ENCODE assay signal across 15 cellular contexts in the genomic region with DNA sequence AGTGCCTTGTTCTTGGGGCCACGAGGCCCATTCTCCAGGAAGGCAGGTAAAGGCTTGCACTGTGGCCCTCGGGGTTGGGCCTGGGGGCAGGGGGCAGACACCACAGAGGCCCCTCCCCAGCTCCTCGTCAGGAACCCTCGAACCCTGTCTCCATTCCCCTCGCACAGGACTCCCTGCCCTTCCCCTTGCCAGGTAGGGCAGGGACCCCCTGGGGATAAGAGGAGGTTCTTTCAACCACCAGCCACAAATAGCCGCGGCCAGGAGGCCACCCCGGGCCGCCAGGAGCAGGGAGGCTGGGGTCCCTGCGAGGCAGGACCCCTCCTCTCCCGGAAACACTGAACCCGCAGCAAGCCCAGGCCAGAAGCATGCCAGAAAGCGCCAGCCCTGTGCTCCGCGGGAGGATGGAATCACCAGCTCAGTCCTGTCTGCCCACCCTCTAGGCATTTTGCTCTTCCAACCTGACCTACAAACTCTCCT. TPM values are rescaled to one million over a fixed set of nuclear protein-coding genes. Genes with fewer than 3 reads are reported as not detected.
DNase-seq lines count a peak whose midpoint lies in the region; TF ChIP-seq lines count a peak whose summit lies in the region.
"Had no signal": no experiment of that assay in that cellular context is flagged by ENCODE, and none has a peak within 500 bp of the region (broad histone marks: within the 10 kb centered on the region; RNA-seq: fewer than 3 reads in every experiment).

No MANE protein-coding gene starts in this region.

- H3K9me3 ChIP-seq in SK-N-SH (no peaks in the 10 kb centered on the region), esophagus muscularis mucosa (no peaks in the 10 kb centered on the region), thyroid gland (no peaks in the 10 kb centered on the region)
- H3K9me3 ChIP-seq: gastrocnemius medialis had no signal

- H3K4me1 Mint-ChIP-seq in activated naive CD4-positive, alpha-beta T cell treated with anti-CD3 and anti-CD28 coated beads for 36 hours (ENCODE audit: low read depth) = peaks cover 4% of the 10 kb centered on the region

- no peak for TF ChIP-seq RAD21 in SK-N-SH (IDR thresholded peaks at IDR 0.05; ENCODE audit: low read length)

- no peak overlapping the region for H2BK5ac ChIP-seq in mesendoderm (ENCODE audit: low read length)

- no peak overlapping the region for H3K9ac ChIP-seq in SK-N-SH
- peak overlapping the region; percentile 54 for H3K9ac ChIP-seq in mesendoderm (ENCODE audit: low read length)
- H3K9ac ChIP-seq: KMS-11 had no signal

- CTCF ChIA-PET in SK-N-SH (lab: Yijun Ruan, JAX) = interaction anchor here (0.6 to 4.7 kb wide), 8 partner anchors 9 to 206 kb away, joined by 3 to 20 read pairs (median 3); a partner anchor contains a TSS
- CTCF ChIA-PET in activated naive CD4-positive, alpha-beta T cell treated with anti-CD3 and anti-CD28 coated beads for 36 hours (lab: Charles Lee) = no interaction called here

- no peaks in the 10 kb centered on the region for H3K9me3 Mint-ChIP-seq in activated naive CD4-positive, alpha-beta T cell treated with anti-CD3 and anti-CD28 coated beads for 36 hours
- H3K9me3 Mint-ChIP-seq: activated naive CD4-positive, alpha-beta T cell treated with anti-CD3 and anti-CD28 coated beads, Interleukin-2, amount 50 U/mL, for 72 hours had no signal

- peaks cover 26% of the 10 kb centered on the region for H3K27me3 Mint-ChIP-seq in activated naive CD4-positive, alpha-beta T cell treated with anti-CD3 and anti-CD28 coated beads for 36 hours (ENCODE audit: low read depth)

- H3K79me2 ChIP-seq in SK-N-SH (ENCODE audit: insufficient read depth) (no peaks in the 10 kb centered on the region), mesendoderm (ENCODE audit: control insufficient read depth, insufficient read depth, low read length) (no peaks in the 10 kb centered on the region)

- TF ChIP-seq POLR2A in esophagus muscularis mucosa (IDR thresholded peaks at IDR 0.05; ENCODE audit: low read depth) = no peak
- no peak for TF ChIP-seq POLR2A in thyroid gland (IDR thresholded peaks at IDR 0.05)

- intact Hi-C loops in esophagus muscularis mucosa (cut with DNase I) = no loop called here
- intact Hi-C loops in thyroid gland (cut with DNase I) = loop anchor here (10.0 kb wide), 1 partner anchor 56 kb away; no protein-coding TSS in a partner anchor
- intact Hi-C loops in activated naive CD4-positive, alpha-beta T cell treated with anti-CD3 and anti-CD28 coated beads for 36 hours (cut with micrococcal nuclease) = loop anchor here (10.0 kb wide), 1 partner anchor 54 kb away; no protein-coding TSS in a partner anchor

- no peak overlapping the region for H4K5ac ChIP-seq in mesendoderm (ENCODE audit: low read length)

- H4K8ac ChIP-seq in mesendoderm (ENCODE audit: low read depth, low read length) = no peak overlapping the region

- 78% methylated on average over 12 of the region's 15 CpGs for WGBS in SK-N-SH (ENCODE audit: low lambda C conversion rate)
- WGBS in esophagus muscularis mucosa = 59% methylated on average over 7 of the region's 15 CpGs
- no CpG with 5 or more reads among the region's 15 CpGs for WGBS in mesendoderm (ENCODE audit: extremely low coverage, insufficient coverage, low lambda C conversion rate)
- WGBS in thyroid gland, 2 donors = 57% methylated on average over 15 of the region's 15 CpGs

- H3K36me3 ChIP-seq in SK-N-SH (replicated peaks in 1 of 2; ENCODE audit: control insufficient read depth in 1 of 2, insufficient read depth in 2 of 2, low read length in 1 of 2) (no peaks in the 10 kb centered on the region), esophagus muscularis mucosa (no peaks in the 10 kb centered on the region), mesendoderm (ENCODE audit: control insufficient read depth, insufficient read depth, low read length) (no peaks in the 10 kb centered on the region), thyroid gland (no peaks in the 10 kb centered on the region)

- no peaks in the 10 kb centered on the region for H3F3A ChIP-seq in SK-N-SH (replicated peaks; ENCODE audit: insufficient read depth)

- TF ChIP-seq EP300 in SK-N-SH (IDR thresholded peaks at IDR 0.05; ENCODE audit: borderline replicate concordance in 1 of 2, low read depth in 1 of 2, low read length in 1 of 2) (no peak), esophagus muscularis mucosa (IDR thresholded peaks at IDR 0.05) (no peak)

- no peak overlapping the region for H3K23ac ChIP-seq in mesendoderm (ENCODE audit: low read length)

- H2AK5ac ChIP-seq in mesendoderm (ENCODE audit: low read length) = no peak overlapping the region

- no peak overlapping the region for H3K18ac ChIP-seq in mesendoderm (ENCODE audit: low read length)

- no peak overlapping the region for H3K27ac Mint-ChIP-seq in activated naive CD4-positive, alpha-beta T cell treated with anti-CD3 and anti-CD28 coated beads for 36 hours
- H3K27ac Mint-ChIP-seq: activated naive CD4-positive, alpha-beta T cell treated with anti-CD3 and anti-CD28 coated beads, Interleukin-2, amount 50 U/mL, for 72 hours; CD4-positive, CD25-positive, alpha-beta regulatory T cell had no signal

- no peaks in the 10 kb centered on the region for H4K20me1 ChIP-seq in SK-N-SH (ENCODE audit: insufficient read depth)

- H2AFZ ChIP-seq in SK-N-SH (ENCODE audit: low read depth) = no peak overlapping the region

- H3K4me3 ChIP-seq in SK-N-SH (ENCODE audit: low read depth in 2 of 2, low read length in 1 of 2) (no peak overlapping the region), esophagus muscularis mucosa (peak overlapping the region; percentile 54 to 62 (median 56)), mesendoderm (ENCODE audit: low read length) (no peak overlapping the region), thyroid gland (replicated peaks in 1 of 3) (peak overlapping the region in 1 of 3 donors; percentile 43)

- H3K56ac ChIP-seq in mesendoderm (ENCODE audit: low read length) = peak overlapping the region; percentile 79

- no peak overlapping the region for H3K4me2 ChIP-seq in SK-N-SH
- peak overlapping the region; percentile 62 for H3K4me2 ChIP-seq in mesendoderm (ENCODE audit: low read length)
- H3K4me2 ChIP-seq: KMS-11 had no signal

- no peaks in the 10 kb centered on the region for H3K9me2 ChIP-seq in SK-N-SH

- H2BK15ac ChIP-seq in mesendoderm (replicated peaks; ENCODE audit: low read depth) = no peak overlapping the region

- H3K79me1 ChIP-seq in mesendoderm (ENCODE audit: low read length) = no peaks in the 10 kb centered on the region

- no peak overlapping the region for H3K27ac ChIP-seq in SK-N-SH (ENCODE audit: low read depth in 2 of 2, low read length in 1 of 2)
- no peak overlapping the region for H3K27ac ChIP-seq in esophagus muscularis mucosa (replicated peaks in 1 of 4)
- H3K27ac ChIP-seq in mesendoderm (ENCODE audit: low read depth, low read length) = no peak overlapping the region
- no peak overlapping the region for H3K27ac ChIP-seq in thyroid gland
- H3K27ac ChIP-seq: KMS-11 had no signal

- DNase-seq in SK-N-SH (peak; percentile 64), esophagus muscularis mucosa (ENCODE audit: extremely low spot score) (no peak), mesendoderm (peak; percentile 31), thyroid gland (peak; percentile 8 to 17), HCEC 1CT (no peak), SHP77 treated with DMSO at 0.1 percent for 48 hours (lab: John Stamatoyannopoulos, UW) (no peak)
- no peak for DNase-seq in activated naive CD4-positive, alpha-beta T cell treated with anti-CD3 and anti-CD28 coated beads for 36 hours
- DNase-seq: activated CD8-positive, alpha-beta memory T cell treated with anti-CD3 and anti-CD28 coated beads, Interleukin-2, amount 50 U/mL, for 4 hours; CD4-positive, CD25-positive, alpha-beta regulatory T cell; gastrocnemius medialis; NCI-H1694 treated with DMSO at 0.1 percent for 48 hours; stimulated activated CD4-positive, alpha-beta T cell treated with anti-CD3 and anti-CD28 coated beads, Interleukin-4, amount 100 ng/mL, for 24 hours; stimulated activated naive CD4-positive, alpha-beta T cell had no signal

- H3K4me1 ChIP-seq in SK-N-SH (ENCODE audit: control insufficient read depth in 1 of 2, insufficient read depth in 2 of 2, low read depth in 1 of 2, low read length in 1 of 2) = peaks cover 0 to 16% of the 10 kb centered on the region in 2 experiments; a peak in 1 of 4 replicates
- peaks cover 0 to 13% (median 12%) of the 10 kb centered on the region in 4 donors for H3K4me1 ChIP-seq in esophagus muscularis mucosa
- H3K4me1 ChIP-seq in mesendoderm (ENCODE audit: control insufficient read depth, low read depth, low read length) = no peaks in the 10 kb centered on the region
- peaks cover 0 to 4% of the 10 kb centered on the region in 2 donors for H3K4me1 ChIP-seq in thyroid gland

- no peaks in the 10 kb centered on the region for H3K36me3 Mint-ChIP-seq in activated naive CD4-positive, alpha-beta T cell treated with anti-CD3 and anti-CD28 coated beads for 36 hours (ENCODE audit: low read depth)
- H3K36me3 Mint-ChIP-seq: CD4-positive, CD25-positive, alpha-beta regulatory T cell had no signal

- POLR2A ChIA-PET in SK-N-SH (lab: Yijun Ruan, JAX) = interaction anchor here (1.3 kb wide), 1 partner anchor 166 kb away, joined by 5 read pairs; no protein-coding TSS in a partner anchor

- no peak overlapping the region for H3K4ac ChIP-seq in mesendoderm (ENCODE audit: low read depth, low read length)

- no peak overlapping the region for H2BK120ac ChIP-seq in mesendoderm (ENCODE audit: low read depth, low read length)

- no peak overlapping the region for H3K4me3 Mint-ChIP-seq in activated naive CD4-positive, alpha-beta T cell treated with anti-CD3 and anti-CD28 coated beads for 36 hours
- H3K4me3 Mint-ChIP-seq: CD4-positive, CD25-positive, alpha-beta regulatory T cell had no signal

- H3K27me3 ChIP-seq in SK-N-SH (ENCODE audit: insufficient read depth) (no peaks in the 10 kb centered on the region), esophagus muscularis mucosa (peaks cover 0 to 29% (median 5%) of the 10 kb centered on the region in 4 donors), mesendoderm (ENCODE audit: insufficient read depth, low read length, poor library complexity) (no peaks in the 10 kb centered on the region), thyroid gland (no peaks in the 10 kb centered on the region)

- TF ChIP-seq CTCF in SK-N-SH (IDR thresholded peaks at IDR 0.05) = no peak
- no peak for TF ChIP-seq CTCF in esophagus muscularis mucosa (IDR thresholded peaks at IDR 0.05)
- TF ChIP-seq CTCF in thyroid gland (IDR thresholded peaks at IDR 0.05) = no peak

TF ChIP-seq in SK-N-SH, 30 proteins besides CTCF, POLR2A, EP300 and RAD21 (continues in another document):
- TF ChIP-seq, protein P1, sequence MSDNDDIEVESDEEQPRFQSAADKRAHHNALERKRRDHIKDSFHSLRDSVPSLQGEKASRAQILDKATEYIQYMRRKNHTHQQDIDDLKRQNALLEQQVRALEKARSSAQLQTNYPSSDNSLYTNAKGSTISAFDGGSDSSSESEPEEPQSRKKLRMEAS (IDR thresholded peaks at IDR 0.05; ENCODE audit: low read depth) = no peak

RNA-seq across cellular contexts. Expression of a gene that starts 45.6 kb away (rescaled TPM):
- polyA plus RNA-seq in SK-N-SH (2012; rRNA removed) = 3.5 and 4.4 TPM in 2 replicates
- polyA plus RNA-seq in SK-N-SH (2012; cell fraction: cytosol; rRNA removed) = 2.2 and 2.6 TPM in 2 replicates
- polyA plus RNA-seq in SK-N-SH (2012; cell fraction: nucleus; rRNA removed) = 4.6 and 6.1 TPM in 2 replicates
- total RNA-seq in esophagus muscularis mucosa = 1 to 10 TPM in 1 of 4 donors, under 1 TPM in 1, not detected in 2; 0.17 to 1.8 TPM
- 4.6 TPM for polyA plus RNA-seq in mesendoderm (2013, experiment 1 of 2)
- 4.6 TPM for polyA plus RNA-seq in mesendoderm (2013, experiment 2 of 2)
- total RNA-seq in thyroid gland = 10 to 100 TPM in 2 of 4 donors, 1 to 10 TPM in 2; 4.3 to 48.6 (median 11.8) TPM
- under 1 TPM; 0.30 to 0.33 TPM for total RNA-seq in activated naive CD4-positive, alpha-beta T cell treated with anti-CD3 and anti-CD28 coated beads for 36 hours
- total RNA-seq: CD4-positive, CD25-positive, alpha-beta regulatory T cell had no signal

Comparison
In these comparisons a context has a peak if more than half of its experiments do, and no peak if none do; other contexts are left out.
1. DNase-seq: peak in SK-N-SH (single experiment), mesendoderm (single experiment) and thyroid gland (2 of 2); none in esophagus muscularis mucosa (single experiment), HCEC 1CT (single experiment), SHP77 treated with DMSO at 0.1 percent for 48 hours (single experiment) and activated naive CD4-positive, alpha-beta T cell treated with anti-CD3 and anti-CD28 coated beads for 36 hours (single experiment).
2. H3K4me3 ChIP-seq: peak in esophagus muscularis mucosa (4 of 4); none in SK-N-SH (0 of 2) and mesendoderm (single experiment).